In the genomic region with DNA sequence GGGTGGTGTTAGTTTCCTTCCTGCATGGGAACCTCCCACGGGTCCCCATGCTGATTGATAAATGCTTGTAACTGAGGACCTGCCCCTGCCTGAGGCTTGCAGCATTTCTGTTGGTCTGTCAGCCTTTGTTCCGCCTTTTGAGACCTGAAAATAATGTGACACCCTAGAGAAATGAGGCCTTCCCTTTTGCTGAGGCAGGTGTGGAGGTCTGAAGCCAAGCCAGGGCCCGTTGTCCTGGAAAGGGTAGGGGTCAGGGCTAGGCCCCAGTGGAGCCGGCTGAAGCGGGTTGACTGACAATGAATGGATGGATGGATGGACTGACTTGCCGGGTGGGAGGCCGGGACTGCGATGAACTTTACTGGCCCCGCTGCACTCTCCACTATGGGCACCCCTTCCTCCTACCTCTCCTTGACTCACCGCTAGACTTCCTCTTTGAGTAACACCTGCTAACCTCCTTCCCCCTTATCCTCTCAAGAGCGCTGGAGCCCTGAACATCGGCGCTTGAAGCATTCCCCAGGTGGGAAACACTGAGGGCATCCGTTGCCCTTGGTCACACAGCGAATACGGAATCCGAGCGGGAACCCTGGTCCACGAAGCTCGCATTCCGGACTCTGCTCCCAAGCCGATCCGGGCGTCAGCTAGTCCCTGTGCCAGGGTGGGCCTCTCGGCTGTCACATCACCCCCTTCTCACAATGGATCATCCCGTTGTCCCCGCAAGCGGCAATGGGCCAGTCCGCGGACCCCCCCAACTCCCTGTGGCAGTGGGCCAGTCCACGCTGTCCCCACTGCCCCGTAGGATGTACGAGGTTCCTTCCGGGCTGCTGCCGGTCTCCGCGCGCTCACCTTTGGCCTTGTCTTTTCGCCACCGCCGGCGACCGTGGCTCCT, we compare ENCODE assay signal across 9 cellular contexts. TPM values are rescaled to one million over a fixed set of nuclear protein-coding genes. Genes with fewer than 3 reads are reported as not detected.
DNase-seq lines count a peak whose midpoint lies in the region; ATAC-seq and TF ChIP-seq lines count a peak whose summit lies in the region.
"Had no signal": no experiment of that assay in that cellular context is flagged by ENCODE, and none has a peak within 500 bp of the region (broad histone marks: within the 10 kb centered on the region; RNA-seq: fewer than 3 reads in every experiment).

No MANE protein-coding gene starts in this region.

- TF ChIP-seq POLR2A in heart left ventricle (IDR thresholded peaks at IDR 0.05), result no peak

- WGBS in heart left ventricle, 4 donors, result 3 to 4% (median 3%) methylated on average over 33 to 43 of the region's 43 CpGs

- peaks cover 45% of the 10 kb centered on the region for H3K4me1 Mint-ChIP-seq in activated naive CD4-positive, alpha-beta T cell treated with anti-CD3 and anti-CD28 coated beads, Interleukin-2, amount 10 ng/mL, durations not matched to agents 7 days and 5 days

- CTCF ChIA-PET in activated naive CD4-positive, alpha-beta T cell treated with anti-CD3 and anti-CD28 coated beads, Interleukin-2, amount 10 ng/mL, durations not matched to agents 7 days and 5 days (lab: Charles Lee), result interaction anchor here (1.2 to 2.3 kb wide), 5 partner anchors 11 to 106 kb away, joined by 3 to 10 read pairs (median 9); partner anchors contain the start of gene CEACAM1

- peak overlapping the region; percentile 88 for H3K27ac Mint-ChIP-seq in activated naive CD4-positive, alpha-beta T cell treated with anti-CD3 and anti-CD28 coated beads, Interleukin-2, amount 10 ng/mL, durations not matched to agents 7 days and 5 days

- H3K27me3 ChIP-seq in heart left ventricle, result peaks cover 0 to 10% (median 0%) of the 10 kb centered on the region in 9 donors

- H3K4me1 ChIP-seq in heart left ventricle, result peaks cover 0 to 70% (median 43%) of the 10 kb centered on the region in 12 donors

- H3K27me3 Mint-ChIP-seq in activated naive CD4-positive, alpha-beta T cell treated with anti-CD3 and anti-CD28 coated beads, Interleukin-2, amount 10 ng/mL, durations not matched to agents 7 days and 5 days, result peaks cover 33% of the 10 kb centered on the region

- ATAC-seq in HG02981 (IDR thresholded peaks at IDR 0.05; ENCODE audit: unreplicated experiment) (peak; percentile 29), heart left ventricle (peak; percentile 4 to 44 (median 30))

- H3K9me3 Mint-ChIP-seq in activated naive CD4-positive, alpha-beta T cell treated with anti-CD3 and anti-CD28 coated beads, Interleukin-2, amount 10 ng/mL, durations not matched to agents 7 days and 5 days, result no peaks in the 10 kb centered on the region

- peaks cover 7% of the 10 kb centered on the region for H3K36me3 Mint-ChIP-seq in activated naive CD4-positive, alpha-beta T cell treated with anti-CD3 and anti-CD28 coated beads, Interleukin-2, amount 10 ng/mL, durations not matched to agents 7 days and 5 days

- no peaks in the 10 kb centered on the region for H3K9me3 ChIP-seq in heart left ventricle

- H3K4me3 Mint-ChIP-seq in activated naive CD4-positive, alpha-beta T cell treated with anti-CD3 and anti-CD28 coated beads, Interleukin-2, amount 10 ng/mL, durations not matched to agents 7 days and 5 days, result peak overlapping the region; percentile 89

- intact Hi-C loops in heart left ventricle (cut with DNase I), result loop anchor here in 3 of 10 donors (5.0 to 10.0 kb wide), 2 partner anchors 178 to 181 kb away; partner anchors contain the start of gene GSK3A (in 3 of the 3)

- no peak for TF ChIP-seq CTCF in heart left ventricle (IDR thresholded peaks at IDR 0.05)

- peak overlapping the region; percentile 73 to 97 (median 85) for H3K27ac ChIP-seq in heart left ventricle

- peak overlapping the region; percentile 43 to 93 (median 76) for H3K4me3 ChIP-seq in heart left ventricle

- DNase-seq in NCI-H1092 treated with DMSO at 0.1 percent for 48 hours (lab: John Stamatoyannopoulos, UW) (peak; percentile 30), NCI-H1092 (lab: John Stamatoyannopoulos, UW) (no peak), OCI-M1 (lab: John Stamatoyannopoulos, UW) (peak; percentile 74), heart left ventricle (peak in 2 of 5 donors; percentile 49 to 62), putamen (ENCODE audit: low spot score) (peak; percentile 60), COLO829 (ENCODE audit: low spot score) (no peak)
- DNase-seq in activated naive CD4-positive, alpha-beta T cell treated with anti-CD3 and anti-CD28 coated beads, Interleukin-2, amount 10 ng/mL, durations not matched to agents 7 days and 5 days, result no peak

- peaks cover 0 to 5% (median 0%) of the 10 kb centered on the region in 9 donors for H3K36me3 ChIP-seq in heart left ventricle

RNA-seq across cellular contexts. Expression of gene LIPE, which starts 4.4 kb away (rescaled TPM):
- total RNA-seq in heart left ventricle, result 100 to 1,000 TPM in 1 of 9 donors, 10 to 100 TPM in 8; 34.7 to 111 (median 57.3) TPM
- polyA plus RNA-seq in heart left ventricle, result 10 to 100 TPM; 47.1 to 67.1 TPM

RNA-seq across cellular contexts. Expression of gene CXCL17, which starts 19.9 kb away (rescaled TPM):
- total RNA-seq in heart left ventricle, result not detected
- not detected for polyA plus RNA-seq in heart left ventricle
- total RNA-seq: pulmonary artery endothelial cell had no signal

RNA-seq across cellular contexts. Expression of gene CNFN, which starts 32.7 kb away (rescaled TPM):
- total RNA-seq in heart left ventricle, result 1 to 10 TPM in 1 of 9 donors, under 1 TPM in 3, not detected in 5; 0.62 to 1.4 (median 0.94) TPM
- 1 to 10 TPM; 1.3 to 2.9 TPM for polyA plus RNA-seq in heart left ventricle
- total RNA-seq: pulmonary artery endothelial cell had no signal

Comparison
In these comparisons a context has a peak if more than half of its experiments do, and no peak if none do; other contexts are left out.
1. DNase-seq: peak in NCI-H1092 treated with DMSO at 0.1 percent for 48 hours (single experiment), OCI-M1 (single experiment) and putamen (single experiment); none in NCI-H1092 (single experiment), activated naive CD4-positive, alpha-beta T cell treated with anti-CD3 and anti-CD28 coated beads, Interleukin-2, amount 10 ng/mL, durations not matched to agents 7 days and 5 days (single experiment) and COLO829 (single experiment).